13 cellular contexts compared by ENCODE assay signal in the genomic region with DNA sequence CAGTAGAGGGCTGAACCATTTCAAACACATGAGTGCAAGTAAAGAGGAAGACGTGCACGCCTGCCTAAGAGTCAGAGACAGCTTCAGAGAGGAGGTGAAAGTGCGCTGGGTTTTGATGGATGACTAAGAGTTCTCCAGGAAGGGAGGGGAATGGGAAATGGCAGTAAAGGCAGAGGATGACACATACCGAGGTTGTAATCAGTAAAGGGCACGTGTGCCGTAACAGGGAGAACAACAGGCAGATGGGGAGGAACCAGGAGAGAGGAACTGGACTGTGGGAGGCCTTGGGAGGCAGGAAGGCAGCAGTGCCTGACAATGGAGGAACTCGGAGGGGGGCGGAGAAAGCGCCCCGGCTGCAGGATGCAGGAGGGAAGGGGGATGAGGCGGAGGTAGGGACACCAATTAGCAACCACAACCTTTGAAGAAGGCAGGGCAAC.
A peak's percentile ranks its signal among the peaks of the same experiment; 100 is the strongest.
DNase-seq lines count a peak whose midpoint lies in the region; ATAC-seq and TF ChIP-seq lines count a peak whose summit lies in the region.
"Had no signal": no experiment of that assay in that cellular context is flagged by ENCODE, and none has a peak within 500 bp of the region (broad histone marks: within the 10 kb centered on the region; RNA-seq: fewer than 3 reads in every experiment).

No MANE protein-coding gene starts in this region.

- H3K36me3 Mint-ChIP-seq in WTC11 = no peaks in the 10 kb centered on the region
- H3K36me3 Mint-ChIP-seq: CD8-positive, alpha-beta T cell had no signal

- DNase-seq in ELF-1 (ENCODE audit: low read depth, low spot score) = peak; percentile 58
- peak; percentile 87 for DNase-seq in M059J (ENCODE audit: low read depth)
- peak; percentile 48 for DNase-seq in WTC11 (ENCODE audit: low spot score)
- DNase-seq in islet precursor cell = peak; percentile 90
- DNase-seq in pons (ENCODE audit: low spot score) = no peak
- DNase-seq in 8988T = no peak
- no peak for DNase-seq in hippocampal formation (lab: John Stamatoyannopoulos, UW)
- DNase-seq: activated CD4-positive, alpha-beta T cell treated with anti-CD3 and anti-CD28 coated beads for 1 hour; activated naive CD4-positive, alpha-beta T cell treated with Interleukin-2 at 50 U/mL for 16 hours; CD8-positive, alpha-beta T cell; NCI-H1092; stimulated activated CD4-positive, alpha-beta T cell treated with anti-CD3 and anti-CD28 coated beads, Interleukin-2, amount 100 ng/mL, for 24 hours had no signal

- ATAC-seq in WTC11 (peak; percentile 45), GM21367 (IDR thresholded peaks at IDR 0.05; ENCODE audit: unreplicated experiment) (no peak)
- ATAC-seq: CD8-positive, alpha-beta T cell had no signal

- no peak for TF ChIP-seq CTCF in WTC11 (IDR thresholded peaks at IDR 0.05)

- peak overlapping the region; percentile 2; the same call in 1 of the 2 replicates for H3K27ac Mint-ChIP-seq in WTC11
- H3K27ac Mint-ChIP-seq: CD8-positive, alpha-beta T cell had no signal

- no peak overlapping the region for H3K4me3 Mint-ChIP-seq in WTC11
- H3K4me3 Mint-ChIP-seq: CD8-positive, alpha-beta T cell had no signal

- H3K27me3 Mint-ChIP-seq in WTC11 (ENCODE audit: low read depth) = no peaks in the 10 kb centered on the region

- H3K9me3 Mint-ChIP-seq in WTC11 = no peaks in the 10 kb centered on the region
- H3K9me3 Mint-ChIP-seq: CD8-positive, alpha-beta T cell had no signal

- CTCF ChIA-PET in WTC11 (lab: Charles Lee) = interaction anchor here (0.7 to 15.6 kb wide), 7 partner anchors 13 to 111 kb away, joined by 3 to 486 read pairs (median 5); a partner anchor contains a TSS

- peaks cover 58% of the 10 kb centered on the region for H3K4me1 Mint-ChIP-seq in WTC11

- POLR2A ChIA-PET in WTC11 (lab: Charles Lee) = interaction anchor here (0.7 kb wide), 1 partner anchor 68 kb away, joined by 3 read pairs; a partner anchor contains a TSS

TF ChIP-seq in WTC11, 78 proteins besides CTCF, POLR2A, EP300 and RAD21:
- TF ChIP-seq CBFB (CRISPR knock-in tag; IDR thresholded peaks at IDR 0.05; ENCODE audit: low read depth) (no peak), TP53 (CRISPR knock-in tag; IDR thresholded peaks at IDR 0.05) (peak; percentile 36; the same call in 1 of the 2 replicates), ZNF423 (CRISPR knock-in tag; IDR thresholded peaks at IDR 0.05) (0 out of 2 replicates have a peak, but pooled peaks have one; percentile 14), ETV6 (CRISPR knock-in tag; IDR thresholded peaks at IDR 0.05) (peak; percentile 74; the same call in 1 of the 2 replicates), FOXK1 (CRISPR knock-in tag; IDR thresholded peaks at IDR 0.05) (peak; percentile 69)
- TF ChIP-seq, protein P1, sequence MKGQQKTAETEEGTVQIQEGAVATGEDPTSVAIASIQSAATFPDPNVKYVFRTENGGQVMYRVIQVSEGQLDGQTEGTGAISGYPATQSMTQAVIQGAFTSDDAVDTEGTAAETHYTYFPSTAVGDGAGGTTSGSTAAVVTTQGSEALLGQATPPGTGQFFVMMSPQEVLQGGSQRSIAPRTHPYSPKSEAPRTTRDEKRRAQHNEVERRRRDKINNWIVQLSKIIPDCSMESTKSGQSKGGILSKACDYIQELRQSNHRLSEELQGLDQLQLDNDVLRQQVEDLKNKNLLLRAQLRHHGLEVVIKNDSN (CRISPR knock-in tag; IDR thresholded peaks at IDR 0.05) = peak; percentile 45; the same call in 1 of the 2 replicates
- TF ChIP-seq, protein P2, sequence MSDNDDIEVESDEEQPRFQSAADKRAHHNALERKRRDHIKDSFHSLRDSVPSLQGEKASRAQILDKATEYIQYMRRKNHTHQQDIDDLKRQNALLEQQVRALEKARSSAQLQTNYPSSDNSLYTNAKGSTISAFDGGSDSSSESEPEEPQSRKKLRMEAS (CRISPR knock-in tag; IDR thresholded peaks at IDR 0.05) = peak; percentile 66; the same call in 1 of the 2 replicates
- TF ChIP-seq, protein P3, sequence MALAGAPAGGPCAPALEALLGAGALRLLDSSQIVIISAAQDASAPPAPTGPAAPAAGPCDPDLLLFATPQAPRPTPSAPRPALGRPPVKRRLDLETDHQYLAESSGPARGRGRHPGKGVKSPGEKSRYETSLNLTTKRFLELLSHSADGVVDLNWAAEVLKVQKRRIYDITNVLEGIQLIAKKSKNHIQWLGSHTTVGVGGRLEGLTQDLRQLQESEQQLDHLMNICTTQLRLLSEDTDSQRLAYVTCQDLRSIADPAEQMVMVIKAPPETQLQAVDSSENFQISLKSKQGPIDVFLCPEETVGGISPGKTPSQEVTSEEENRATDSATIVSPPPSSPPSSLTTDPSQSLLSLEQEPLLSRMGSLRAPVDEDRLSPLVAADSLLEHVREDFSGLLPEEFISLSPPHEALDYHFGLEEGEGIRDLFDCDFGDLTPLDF (CRISPR knock-in tag; IDR thresholded peaks at IDR 0.05) = no peak
- TF ChIP-seq, protein P4, sequence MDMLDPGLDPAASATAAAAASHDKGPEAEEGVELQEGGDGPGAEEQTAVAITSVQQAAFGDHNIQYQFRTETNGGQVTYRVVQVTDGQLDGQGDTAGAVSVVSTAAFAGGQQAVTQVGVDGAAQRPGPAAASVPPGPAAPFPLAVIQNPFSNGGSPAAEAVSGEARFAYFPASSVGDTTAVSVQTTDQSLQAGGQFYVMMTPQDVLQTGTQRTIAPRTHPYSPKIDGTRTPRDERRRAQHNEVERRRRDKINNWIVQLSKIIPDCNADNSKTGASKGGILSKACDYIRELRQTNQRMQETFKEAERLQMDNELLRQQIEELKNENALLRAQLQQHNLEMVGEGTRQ (CRISPR knock-in tag; IDR thresholded peaks at IDR 0.05) = peak; percentile 73

Comparison
In these comparisons a context has a peak if more than half of its experiments do, and no peak if none do; other contexts are left out.
1. DNase-seq: peak in ELF-1 (single experiment), M059J (single experiment), WTC11 (single experiment) and islet precursor cell (single experiment); none in pons (single experiment), 8988T (single experiment) and hippocampal formation (0 of 2).